ENCODE assay signal across 8 cellular contexts in genomic region chr19:29941828-29942403, GRCh38. TPM values are rescaled to one million over a fixed set of nuclear protein-coding genes. Genes with fewer than 3 reads are reported as not detected.
A peak's percentile ranks its signal among the peaks of the same experiment; 100 is the strongest.
DNase-seq lines count a peak whose midpoint lies in the region; ATAC-seq and TF ChIP-seq lines count a peak whose summit lies in the region.

A gene with protein sequence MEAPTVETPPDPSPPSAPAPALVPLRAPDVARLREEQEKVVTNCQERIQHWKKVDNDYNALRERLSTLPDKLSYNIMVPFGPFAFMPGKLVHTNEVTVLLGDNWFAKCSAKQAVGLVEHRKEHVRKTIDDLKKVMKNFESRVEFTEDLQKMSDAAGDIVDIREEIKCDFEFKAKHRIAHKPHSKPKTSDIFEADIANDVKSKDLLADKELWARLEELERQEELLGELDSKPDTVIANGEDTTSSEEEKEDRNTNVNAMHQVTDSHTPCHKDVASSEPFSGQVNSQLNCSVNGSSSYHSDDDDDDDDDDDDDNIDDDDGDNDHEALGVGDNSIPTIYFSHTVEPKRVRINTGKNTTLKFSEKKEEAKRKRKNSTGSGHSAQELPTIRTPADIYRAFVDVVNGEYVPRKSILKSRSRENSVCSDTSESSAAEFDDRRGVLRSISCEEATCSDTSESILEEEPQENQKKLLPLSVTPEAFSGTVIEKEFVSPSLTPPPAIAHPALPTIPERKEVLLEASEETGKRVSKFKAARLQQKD (plus strand): TSS chr19:29942239. CDS start chr19:29942548, 309 bp downstream.

- CTCF ChIA-PET in RWPE1 (lab: Yijun Ruan, JAX): interaction anchor here (0.7 to 0.8 kb wide), 2 partner anchors 36 to 170 kb away, joined by 3 to 4 read pairs; no protein-coding TSS in a partner anchor

- POLR2A ChIA-PET in RWPE1 (lab: Yijun Ruan, JAX; ENCODE audit: low non-redundant PET): interaction anchor here (0.6 to 0.7 kb wide), 3 partner anchors 47 to 181 kb away, joined by 3 to 7 read pairs (median 3); no protein-coding TSS in a partner anchor

- H3K27me3 ChIP-seq in DOHH2 (ENCODE audit: control insufficient read depth, low read length) (no peaks in the 10 kb centered on the region), GM23338 (ENCODE audit: insufficient read depth) (peaks cover 10% of the 10 kb centered on the region; the same call in 1 of the 2 replicates), neural cell (ENCODE audit: insufficient read depth, low read depth, low read length) (no peaks in the 10 kb centered on the region)

- peak within 1 kb of the TSS; percentile 97 for H3K27ac Mint-ChIP-seq in GM23338
- H3K27ac Mint-ChIP-seq in activated T-helper 2 cell treated with anti-CD3 and anti-CD28 coated beads, Interferon-gamma antibody, Interleukin-2, Interleukin-4, amounts not matched to agents 10 μg/mL and 5 μg/mL and 100 μg/mL, durations not matched to agents 14 hours and 24 hours and 36 hours: peak within 1 kb of the TSS; percentile 88
- peak within 1 kb of the TSS; percentile 97 for H3K27ac Mint-ChIP-seq in stimulated activated naive CD8-positive, alpha-beta T cell treated with anti-CD3 and anti-CD28 coated beads, Interleukin-15, Interleukin-2, amounts not matched to agents 100 ng/mL and 50 ng/mL, for 24 hours

- H3K4me3 ChIP-seq in DOHH2 (ENCODE audit: low read length): peak within 1 kb of the TSS; percentile 92
- H3K4me3 ChIP-seq in GM23338: peak within 1 kb of the TSS; percentile 74
- H3K4me3 ChIP-seq in LNCaP clone FGC (ENCODE audit: low read depth, low read length): peak within 1 kb of the TSS; percentile 95
- peak within 1 kb of the TSS; percentile 96 for H3K4me3 ChIP-seq in fibroblast of the aortic adventitia (ENCODE audit: low read depth, low read length)
- H3K4me3 ChIP-seq in neural cell (ENCODE audit: low read length): peak within 1 kb of the TSS; percentile 97

- H3K9ac ChIP-seq in neural cell (ENCODE audit: low read length): peak within 1 kb of the TSS; percentile 68

- intact Hi-C loops in activated T-helper 2 cell treated with anti-CD3 and anti-CD28 coated beads, Interferon-gamma antibody, Interleukin-2, Interleukin-4, amounts not matched to agents 10 μg/mL and 5 μg/mL and 100 μg/mL, durations not matched to agents 14 hours and 24 hours and 36 hours (cut with micrococcal nuclease): loop anchor here (1.0 to 10.0 kb wide), 4 partner anchors 98 to 337 kb away; partner anchors contain the start of genes C19orf12, PLEKHF1 and POP4

- peaks cover 8% of the 10 kb centered on the region for H3K36me3 Mint-ChIP-seq in GM23338 (ENCODE audit: low read depth)
- H3K36me3 Mint-ChIP-seq in activated T-helper 2 cell treated with anti-CD3 and anti-CD28 coated beads, Interferon-gamma antibody, Interleukin-2, Interleukin-4, amounts not matched to agents 10 μg/mL and 5 μg/mL and 100 μg/mL, durations not matched to agents 14 hours and 24 hours and 36 hours (ENCODE audit: low read depth): peaks cover 27% of the 10 kb centered on the region
- H3K36me3 Mint-ChIP-seq in stimulated activated naive CD8-positive, alpha-beta T cell treated with anti-CD3 and anti-CD28 coated beads, Interleukin-15, Interleukin-2, amounts not matched to agents 100 ng/mL and 50 ng/mL, for 24 hours (ENCODE audit: low read depth): peaks cover 19% of the 10 kb centered on the region

- H4K20me1 ChIP-seq in DOHH2 (ENCODE audit: control insufficient read depth, insufficient read depth, low read depth, low read length) (no peaks in the 10 kb centered on the region), GM23338 (replicated peaks; ENCODE audit: insufficient read depth) (peaks cover 17% of the 10 kb centered on the region; the same call in 1 of the 2 replicates), neural cell (ENCODE audit: insufficient read depth) (no peaks in the 10 kb centered on the region)

- TF ChIP-seq EP300 in neural cell (conservative IDR thresholded peaks at IDR 0.05; ENCODE audit: poor library complexity, severe bottlenecking): peak; percentile 9

- ATAC-seq in GM23338: peak; percentile 78

- no peaks in the 10 kb centered on the region for H3K9me3 ChIP-seq in DOHH2 (ENCODE audit: control insufficient read depth, insufficient read depth, low read length)
- no peaks in the 10 kb centered on the region for H3K9me3 ChIP-seq in neural cell (ENCODE audit: low read length)

- H3K27me3 Mint-ChIP-seq in GM23338 (ENCODE audit: insufficient read depth, low read depth, poor library complexity): peaks cover 20% of the 10 kb centered on the region
- H3K27me3 Mint-ChIP-seq in activated T-helper 2 cell treated with anti-CD3 and anti-CD28 coated beads, Interferon-gamma antibody, Interleukin-2, Interleukin-4, amounts not matched to agents 10 μg/mL and 5 μg/mL and 100 μg/mL, durations not matched to agents 14 hours and 24 hours and 36 hours (ENCODE audit: low read depth): no peaks in the 10 kb centered on the region
- no peaks in the 10 kb centered on the region for H3K27me3 Mint-ChIP-seq in stimulated activated naive CD8-positive, alpha-beta T cell treated with anti-CD3 and anti-CD28 coated beads, Interleukin-15, Interleukin-2, amounts not matched to agents 100 ng/mL and 50 ng/mL, for 24 hours

- H3K4me1 ChIP-seq in DOHH2 (ENCODE audit: control insufficient read depth, low read length): peaks cover 27% of the 10 kb centered on the region
- peaks cover 23% of the 10 kb centered on the region for H3K4me1 ChIP-seq in GM23338 (ENCODE audit: insufficient read depth)

- H3K36me3 ChIP-seq in DOHH2 (ENCODE audit: control insufficient read depth, low read length) (peaks cover 18% of the 10 kb centered on the region), GM23338 (ENCODE audit: insufficient read depth) (no peaks in the 10 kb centered on the region), neural cell (ENCODE audit: insufficient read depth, low read length) (no peaks in the 10 kb centered on the region)

- H3K9me3 Mint-ChIP-seq in GM23338: peaks cover 8% of the 10 kb centered on the region; the same call in 2 of the 3 replicates
- peaks cover 12% of the 10 kb centered on the region for H3K9me3 Mint-ChIP-seq in activated T-helper 2 cell treated with anti-CD3 and anti-CD28 coated beads, Interferon-gamma antibody, Interleukin-2, Interleukin-4, amounts not matched to agents 10 μg/mL and 5 μg/mL and 100 μg/mL, durations not matched to agents 14 hours and 24 hours and 36 hours
- peaks cover 5% of the 10 kb centered on the region for H3K9me3 Mint-ChIP-seq in stimulated activated naive CD8-positive, alpha-beta T cell treated with anti-CD3 and anti-CD28 coated beads, Interleukin-15, Interleukin-2, amounts not matched to agents 100 ng/mL and 50 ng/mL, for 24 hours

- H3K4me2 ChIP-seq in DOHH2 (ENCODE audit: low read length) (peak within 1 kb of the TSS; percentile 67), GM23338 (peak within 1 kb of the TSS; percentile 77), neural cell (ENCODE audit: low read length) (peak within 1 kb of the TSS; percentile 88)

- H3F3A ChIP-seq in DOHH2 (ENCODE audit: control insufficient read depth, insufficient read depth) (no peaks in the 10 kb centered on the region), GM23338 (replicated peaks; ENCODE audit: low read depth) (no peaks in the 10 kb centered on the region), neural cell (ENCODE audit: insufficient read depth, low read length, poor library complexity, severe bottlenecking) (no peaks in the 10 kb centered on the region)

- TF ChIP-seq CTCF in DOHH2 (IDR thresholded peaks at IDR 0.05; ENCODE audit: low read depth, low read length, poor library complexity, severe bottlenecking) (no peak), GM23338 (conservative IDR thresholded peaks at IDR 0.05; ENCODE audit: low read depth in 2 of 2) (no peak), LNCaP clone FGC (IDR thresholded peaks at IDR 0.05; ENCODE audit: control insufficient read depth, extremely low read depth, insufficient read depth) (no peak), RWPE1 (conservative IDR thresholded peaks at IDR 0.05; ENCODE audit: low read depth) (no peak), fibroblast of the aortic adventitia (IDR thresholded peaks at IDR 0.05; ENCODE audit: insufficient read depth, low read length) (no peak), neural cell (IDR thresholded peaks at IDR 0.05; ENCODE audit: poor library complexity, severe bottlenecking) (no peak)

- H3K4me1 Mint-ChIP-seq in GM23338: peaks cover 27% of the 10 kb centered on the region
- H3K4me1 Mint-ChIP-seq in activated T-helper 2 cell treated with anti-CD3 and anti-CD28 coated beads, Interferon-gamma antibody, Interleukin-2, Interleukin-4, amounts not matched to agents 10 μg/mL and 5 μg/mL and 100 μg/mL, durations not matched to agents 14 hours and 24 hours and 36 hours (ENCODE audit: low read depth): peaks cover 38% of the 10 kb centered on the region
- peaks cover 45% of the 10 kb centered on the region for H3K4me1 Mint-ChIP-seq in stimulated activated naive CD8-positive, alpha-beta T cell treated with anti-CD3 and anti-CD28 coated beads, Interleukin-15, Interleukin-2, amounts not matched to agents 100 ng/mL and 50 ng/mL, for 24 hours (ENCODE audit: low read depth)

- H3K9me2 ChIP-seq in DOHH2 (replicated peaks; ENCODE audit: control insufficient read depth, low read length) (no peaks in the 10 kb centered on the region), GM23338 (ENCODE audit: insufficient read depth) (no peaks in the 10 kb centered on the region; the same call in 1 of the 2 replicates), neural cell (ENCODE audit: insufficient read depth, low read length) (no peaks in the 10 kb centered on the region)

- H3K4me3 Mint-ChIP-seq in GM23338: peak within 1 kb of the TSS; percentile 98
- H3K4me3 Mint-ChIP-seq in activated T-helper 2 cell treated with anti-CD3 and anti-CD28 coated beads, Interferon-gamma antibody, Interleukin-2, Interleukin-4, amounts not matched to agents 10 μg/mL and 5 μg/mL and 100 μg/mL, durations not matched to agents 14 hours and 24 hours and 36 hours (ENCODE audit: low read depth): peak within 1 kb of the TSS; percentile 90
- H3K4me3 Mint-ChIP-seq in stimulated activated naive CD8-positive, alpha-beta T cell treated with anti-CD3 and anti-CD28 coated beads, Interleukin-15, Interleukin-2, amounts not matched to agents 100 ng/mL and 50 ng/mL, for 24 hours: peak within 1 kb of the TSS; percentile 99

- DNase-seq in GM23338 (ENCODE audit: low spot score) (peak; percentile 90), LNCaP clone FGC (ENCODE audit: low read depth) (peak; percentile 21), RWPE1 (ENCODE audit: low spot score) (peak; percentile 86), fibroblast of the aortic adventitia (ENCODE audit: low read depth) (peak; percentile 71)
- peak; percentile 90 for DNase-seq in activated T-helper 2 cell treated with anti-CD3 and anti-CD28 coated beads, Interferon-gamma antibody, Interleukin-2, Interleukin-4, amounts not matched to agents 10 μg/mL and 5 μg/mL and 100 μg/mL, durations not matched to agents 14 hours and 24 hours and 36 hours (ENCODE audit: low spot score)

- H2AFZ ChIP-seq in GM23338 (peak within 1 kb of the TSS; percentile 89), neural cell (ENCODE audit: low read depth, low read length) (peak within 1 kb of the TSS; percentile 80)

- peak within 1 kb of the TSS; percentile 41; the same call in 1 of the 2 replicates for H3K27ac ChIP-seq in DOHH2 (ENCODE audit: low read depth, low read length)
- H3K27ac ChIP-seq in GM23338 (ENCODE audit: low read depth): no peak within 1 kb of the TSS
- H3K27ac ChIP-seq in RWPE1: peak within 1 kb of the TSS; percentile 78
- peak within 1 kb of the TSS; percentile 12 for H3K27ac ChIP-seq in neural cell (ENCODE audit: low read length)

- peak; percentile 35 for TF ChIP-seq RAD21 in neural cell (conservative IDR thresholded peaks at IDR 0.05)

- H3K79me2 ChIP-seq in DOHH2 (ENCODE audit: control insufficient read depth, low read length) (peaks cover 46% of the 10 kb centered on the region), GM23338 (replicated peaks; ENCODE audit: insufficient read depth) (peaks cover 42% of the 10 kb centered on the region), neural cell (replicated peaks; ENCODE audit: insufficient read depth, low read length) (peaks cover 29% of the 10 kb centered on the region)

RNA-seq across cellular contexts. Expression of the gene that starts here (rescaled TPM):
- total RNA-seq in GM23338 (2014; rRNA removed; shearing (Covaris generic)): 52.6 and 68.4 TPM in 2 replicates
- 27.6 and 28.3 TPM in 2 replicates for polyA plus RNA-seq in GM23338 (2016; fragmentation: Nextera tagmentation; extraction: Ambion mirVana)
- 55.6 and 56.8 TPM in 2 replicates for total RNA-seq in activated T-helper 2 cell treated with anti-CD3 and anti-CD28 coated beads, Interferon-gamma antibody, Interleukin-2, Interleukin-4, amounts not matched to agents 10 μg/mL and 5 μg/mL and 100 μg/mL, durations not matched to agents 14 hours and 24 hours and 36 hours
- 63.8 and 103 TPM in 2 replicates for total RNA-seq in fibroblast of the aortic adventitia (ENCODE audit: low replicate concordance)
- 43.8 and 55.4 TPM in 2 replicates for polyA plus RNA-seq in neural cell
- polyA minus RNA-seq in neural cell: 93.2 and 104 TPM in 2 replicates

Comparison
In these comparisons a context has a peak if more than half of its experiments do, and no peak if none do; other contexts are left out.
1. DNase-seq: peak in every context shown above with its lines; median percentile 90 in GM23338; 90 in activated T-helper 2 cell treated with anti-CD3 and anti-CD28 coated beads, Interferon-gamma antibody, Interleukin-2, Interleukin-4, amounts not matched to agents 10 μg/mL and 5 μg/mL and 100 μg/mL, durations not matched to agents 14 hours and 24 hours and 36 hours; 86 in RWPE1; 71 in fibroblast of the aortic adventitia; 21 in LNCaP clone FGC.